In genomic region chr5:43619380-43619779, GRCh38 we compare ENCODE assay signal across 2 cellular contexts.
TF ChIP-seq lines count a peak whose summit lies in the region.

No MANE protein-coding gene starts in this region.

TF ChIP-seq in liver, 16 proteins besides CTCF, POLR2A, EP300 and RAD21 (continued from another document):
- TF ChIP-seq REST (IDR thresholded peaks at IDR 0.05): no peak
- TF ChIP-seq, protein P1, sequence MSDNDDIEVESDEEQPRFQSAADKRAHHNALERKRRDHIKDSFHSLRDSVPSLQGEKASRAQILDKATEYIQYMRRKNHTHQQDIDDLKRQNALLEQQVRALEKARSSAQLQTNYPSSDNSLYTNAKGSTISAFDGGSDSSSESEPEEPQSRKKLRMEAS (IDR thresholded peaks at IDR 0.05): no peak
- peak; percentile 84 for TF ChIP-seq YY1 (IDR thresholded peaks at IDR 0.05)
- no peak for TF ChIP-seq TAF1 (conservative IDR thresholded peaks at IDR 0.05)
- no peak for TF ChIP-seq SP1 (IDR thresholded peaks at IDR 0.05)
- no peak for TF ChIP-seq HNF4G (IDR thresholded peaks at IDR 0.05)
- peak; percentile 19 to 37 for TF ChIP-seq RXRA (IDR thresholded peaks at IDR 0.05)
- TF ChIP-seq NR2F2 (IDR thresholded peaks at IDR 0.05): no peak
- TF ChIP-seq JUND (IDR thresholded peaks at IDR 0.05): no peak
- TF ChIP-seq, protein P2, sequence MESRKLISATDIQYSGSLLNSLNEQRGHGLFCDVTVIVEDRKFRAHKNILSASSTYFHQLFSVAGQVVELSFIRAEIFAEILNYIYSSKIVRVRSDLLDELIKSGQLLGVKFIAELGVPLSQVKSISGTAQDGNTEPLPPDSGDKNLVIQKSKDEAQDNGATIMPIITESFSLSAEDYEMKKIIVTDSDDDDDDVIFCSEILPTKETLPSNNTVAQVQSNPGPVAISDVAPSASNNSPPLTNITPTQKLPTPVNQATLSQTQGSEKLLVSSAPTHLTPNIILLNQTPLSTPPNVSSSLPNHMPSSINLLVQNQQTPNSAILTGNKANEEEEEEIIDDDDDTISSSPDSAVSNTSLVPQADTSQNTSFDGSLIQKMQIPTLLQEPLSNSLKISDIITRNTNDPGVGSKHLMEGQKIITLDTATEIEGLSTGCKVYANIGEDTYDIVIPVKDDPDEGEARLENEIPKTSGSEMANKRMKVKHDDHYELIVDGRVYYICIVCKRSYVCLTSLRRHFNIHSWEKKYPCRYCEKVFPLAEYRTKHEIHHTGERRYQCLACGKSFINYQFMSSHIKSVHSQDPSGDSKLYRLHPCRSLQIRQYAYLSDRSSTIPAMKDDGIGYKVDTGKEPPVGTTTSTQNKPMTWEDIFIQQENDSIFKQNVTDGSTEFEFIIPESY (IDR thresholded peaks at IDR 0.05): no peak
- peak in 1 of 2 donors; percentile 50 for TF ChIP-seq HNF4A (conservative IDR thresholded peaks at IDR 0.05)
TF ChIP-seq in liver: peak in this region for 4.

TF ChIP-seq in HepG2, 621 proteins besides CTCF, POLR2A, EP300 and RAD21 (continued from another document):
- TF ChIP-seq, protein P3, sequence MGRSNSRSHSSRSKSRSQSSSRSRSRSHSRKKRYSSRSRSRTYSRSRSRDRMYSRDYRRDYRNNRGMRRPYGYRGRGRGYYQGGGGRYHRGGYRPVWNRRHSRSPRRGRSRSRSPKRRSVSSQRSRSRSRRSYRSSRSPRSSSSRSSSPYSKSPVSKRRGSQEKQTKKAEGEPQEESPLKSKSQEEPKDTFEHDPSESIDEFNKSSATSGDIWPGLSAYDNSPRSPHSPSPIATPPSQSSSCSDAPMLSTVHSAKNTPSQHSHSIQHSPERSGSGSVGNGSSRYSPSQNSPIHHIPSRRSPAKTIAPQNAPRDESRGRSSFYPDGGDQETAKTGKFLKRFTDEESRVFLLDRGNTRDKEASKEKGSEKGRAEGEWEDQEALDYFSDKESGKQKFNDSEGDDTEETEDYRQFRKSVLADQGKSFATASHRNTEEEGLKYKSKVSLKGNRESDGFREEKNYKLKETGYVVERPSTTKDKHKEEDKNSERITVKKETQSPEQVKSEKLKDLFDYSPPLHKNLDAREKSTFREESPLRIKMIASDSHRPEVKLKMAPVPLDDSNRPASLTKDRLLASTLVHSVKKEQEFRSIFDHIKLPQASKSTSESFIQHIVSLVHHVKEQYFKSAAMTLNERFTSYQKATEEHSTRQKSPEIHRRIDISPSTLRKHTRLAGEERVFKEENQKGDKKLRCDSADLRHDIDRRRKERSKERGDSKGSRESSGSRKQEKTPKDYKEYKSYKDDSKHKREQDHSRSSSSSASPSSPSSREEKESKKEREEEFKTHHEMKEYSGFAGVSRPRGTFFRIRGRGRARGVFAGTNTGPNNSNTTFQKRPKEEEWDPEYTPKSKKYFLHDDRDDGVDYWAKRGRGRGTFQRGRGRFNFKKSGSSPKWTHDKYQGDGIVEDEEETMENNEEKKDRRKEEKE (IDR thresholded peaks at IDR 0.05): no peak
- no peak for TF ChIP-seq ATAD3A (CRISPR knock-in tag; IDR thresholded peaks at IDR 0.05)
- no peak for TF ChIP-seq JUNB (CRISPR knock-in tag; IDR thresholded peaks at IDR 0.05; ENCODE audit: borderline replicate concordance)
- TF ChIP-seq ZBTB40 (IDR thresholded peaks at IDR 0.05): no peak
- no peak for TF ChIP-seq ZBTB40 (CRISPR knock-in tag; IDR thresholded peaks at IDR 0.05)
- TF ChIP-seq ELF3 (CRISPR knock-in tag; IDR thresholded peaks at IDR 0.05): no peak
- TF ChIP-seq MEF2D (CRISPR knock-in tag; IDR thresholded peaks at IDR 0.05): no peak
- no peak for TF ChIP-seq PHF5A (CRISPR knock-in tag; IDR thresholded peaks at IDR 0.05; ENCODE audit: low read depth, unreplicated experiment)
- TF ChIP-seq ZNF383 (CRISPR knock-in tag; IDR thresholded peaks at IDR 0.05; ENCODE audit: borderline replicate concordance): no peak
- TF ChIP-seq NPAS2 (CRISPR knock-in tag; IDR thresholded peaks at IDR 0.05; ENCODE audit: borderline replicate concordance): no peak
